8 cellular contexts compared by ENCODE assay signal in genomic region chr14:103715052-103716000, GRCh38. TPM values are rescaled to one million over a fixed set of nuclear protein-coding genes. Genes with fewer than 3 reads are reported as not detected.
DNase-seq lines count a peak whose midpoint lies in the region; ATAC-seq and TF ChIP-seq lines count a peak whose summit lies in the region.

TSS of gene XRCC3 (minus strand) at chr14:103715451. CDS start at chr14:103711087, 4,364 bp downstream.
TSS of gene ZFYVE21 (plus strand) at chr14:103715810. CDS start at chr14:103715842, 32 bp downstream.

- peak within 1 kb of the TSS; percentile 53 for H3K27ac ChIP-seq in endodermal cell (ENCODE audit: low read depth, low read length)
- peak within 1 kb of the TSS; percentile 75 for H3K27ac ChIP-seq in mesendoderm (ENCODE audit: low read depth, low read length)

- peaks cover 52% of the 10 kb centered on the region for H3K4me1 Mint-ChIP-seq in activated CD8-positive, alpha-beta memory T cell treated with anti-CD3 and anti-CD28 coated beads, Interleukin-2, amount 10 ng/mL, durations not matched to agents 7 days and 5 days
- peaks cover 32% of the 10 kb centered on the region for H3K4me1 Mint-ChIP-seq in endodermal cell

- H3K4me1 ChIP-seq in NT2/D1 (ENCODE audit: insufficient read depth, insufficient read length), result peaks cover 14% of the 10 kb centered on the region
- peaks cover 11% of the 10 kb centered on the region for H3K4me1 ChIP-seq in endodermal cell (ENCODE audit: control insufficient read depth, insufficient read depth, low read length)
- peaks cover 3% of the 10 kb centered on the region for H3K4me1 ChIP-seq in mesendoderm (ENCODE audit: control insufficient read depth, low read depth, low read length)

- H2AK5ac ChIP-seq in mesendoderm (ENCODE audit: low read length), result no peak within 1 kb of the TSS

- peak within 1 kb of the TSS; percentile 89 for H3K23ac ChIP-seq in mesendoderm (ENCODE audit: low read length)

- H2BK15ac ChIP-seq in mesendoderm (replicated peaks; ENCODE audit: low read depth), result no peak within 1 kb of the TSS

- no peak within 1 kb of the TSS for H2BK120ac ChIP-seq in mesendoderm (ENCODE audit: low read depth, low read length)

- H3K4me2 ChIP-seq in mesendoderm (ENCODE audit: low read length), result peak within 1 kb of the TSS; percentile 87

- no peaks in the 10 kb centered on the region for H3K9me3 Mint-ChIP-seq in activated CD8-positive, alpha-beta memory T cell treated with anti-CD3 and anti-CD28 coated beads, Interleukin-2, amount 10 ng/mL, durations not matched to agents 7 days and 5 days (ENCODE audit: low read depth)
- H3K9me3 Mint-ChIP-seq in endodermal cell, result no peaks in the 10 kb centered on the region

- no peak within 1 kb of the TSS for H2BK5ac ChIP-seq in mesendoderm (ENCODE audit: low read length)

- H3K27me3 ChIP-seq in NT2/D1 (ENCODE audit: insufficient read depth, insufficient read length) (no peaks in the 10 kb centered on the region), endodermal cell (ENCODE audit: control insufficient read depth, insufficient read depth, low read length, poor library complexity, severe bottlenecking) (no peaks in the 10 kb centered on the region), mesendoderm (ENCODE audit: insufficient read depth, low read length, poor library complexity) (no peaks in the 10 kb centered on the region)

- no peak within 1 kb of the TSS for H4K5ac ChIP-seq in mesendoderm (ENCODE audit: low read length)

- H3K9ac ChIP-seq in NT2/D1 (ENCODE audit: insufficient read length, low read depth) (peak within 1 kb of the TSS; percentile 93), endodermal cell (ENCODE audit: extremely low read depth, low read length, poor library complexity, severe bottlenecking) (peak within 1 kb of the TSS; percentile 80), mesendoderm (ENCODE audit: low read length) (peak within 1 kb of the TSS; percentile 87)

- no peaks in the 10 kb centered on the region for H3K27me3 Mint-ChIP-seq in activated CD8-positive, alpha-beta memory T cell treated with anti-CD3 and anti-CD28 coated beads, Interleukin-2, amount 10 ng/mL, durations not matched to agents 7 days and 5 days
- no peaks in the 10 kb centered on the region for H3K27me3 Mint-ChIP-seq in endodermal cell (ENCODE audit: insufficient read depth)

- no peak within 1 kb of the TSS for H4K8ac ChIP-seq in mesendoderm (ENCODE audit: low read depth, low read length)

- H3K79me2 ChIP-seq in mesendoderm (ENCODE audit: control insufficient read depth, insufficient read depth, low read length), result peaks cover 28% of the 10 kb centered on the region

- TF ChIP-seq CTCF in endodermal cell (conservative IDR thresholded peaks at IDR 0.05), result no peak

- DNase-seq in COR-L47 (lab: John Stamatoyannopoulos, UW), result peak; percentile 100
- peak in 75 of 76 experiments; percentile 58 to 100 (median 99) for DNase-seq in HUDEP-2 (lab: John Stamatoyannopoulos, UW; ENCODE audit: unreplicated experiment in 76 of 76)
- DNase-seq in NT2/D1 (ENCODE audit: low read depth, low spot score), result peak; percentile 95
- DNase-seq in activated CD8-positive, alpha-beta memory T cell treated with anti-CD3 and anti-CD28 coated beads, Interleukin-2, amount 10 ng/mL, durations not matched to agents 7 days and 5 days, result peak; percentile 100
- peak; percentile 100 for DNase-seq in endodermal cell
- peak; percentile 100 for DNase-seq in mesendoderm
- peak; percentile 99 for DNase-seq in stimulated activated CD8-positive, alpha-beta memory T cell treated with anti-CD3 and anti-CD28 coated beads, Interleukin-15, amount 100 ng/mL, for 1 hour (ENCODE audit: low read depth)

- H3K4me3 ChIP-seq in NT2/D1 (ENCODE audit: insufficient read length, low read depth), result peak within 1 kb of the TSS; percentile 76
- H3K4me3 ChIP-seq in endodermal cell (ENCODE audit: low read length), result peak within 1 kb of the TSS; percentile 83
- H3K4me3 ChIP-seq in mesendoderm (ENCODE audit: low read length), result peak within 1 kb of the TSS; percentile 74

- H3K9me3 ChIP-seq in NT2/D1 (ENCODE audit: insufficient read depth, low read length), result no peaks in the 10 kb centered on the region
- H3K9me3 ChIP-seq in endodermal cell (ENCODE audit: control insufficient read depth, low read length), result no peaks in the 10 kb centered on the region

- peak within 1 kb of the TSS; percentile 84 for H3K27ac Mint-ChIP-seq in activated CD8-positive, alpha-beta memory T cell treated with anti-CD3 and anti-CD28 coated beads, Interleukin-2, amount 10 ng/mL, durations not matched to agents 7 days and 5 days
- H3K27ac Mint-ChIP-seq in endodermal cell, result peak within 1 kb of the TSS; percentile 83

- peaks cover 23% of the 10 kb centered on the region for H3K79me1 ChIP-seq in mesendoderm (ENCODE audit: low read length)

- H3K18ac ChIP-seq in mesendoderm (ENCODE audit: low read length), result peak within 1 kb of the TSS; percentile 96

- H3K56ac ChIP-seq in mesendoderm (ENCODE audit: low read length), result peak within 1 kb of the TSS; percentile 95

- peaks cover 45% of the 10 kb centered on the region for H3K36me3 ChIP-seq in NT2/D1 (ENCODE audit: insufficient read depth, insufficient read length, low read length)
- H3K36me3 ChIP-seq in endodermal cell (ENCODE audit: control insufficient read depth, insufficient read depth, low read length), result peaks cover 17% of the 10 kb centered on the region
- H3K36me3 ChIP-seq in mesendoderm (ENCODE audit: control insufficient read depth, insufficient read depth, low read length), result no peaks in the 10 kb centered on the region

- WGBS in endodermal cell (ENCODE audit: insufficient coverage in 1 of 2, insufficient read length in 1 of 2), 2 experiments, result 0% methylated on average over 34 to 121 of the region's 121 CpGs
- no CpG with 5 or more reads among the region's 121 CpGs for WGBS in mesendoderm (ENCODE audit: extremely low coverage, insufficient coverage, low lambda C conversion rate)

- H3K4ac ChIP-seq in mesendoderm (ENCODE audit: low read depth, low read length), result peak within 1 kb of the TSS; percentile 82

- CTCF ChIA-PET in activated CD8-positive, alpha-beta memory T cell treated with anti-CD3 and anti-CD28 coated beads, Interleukin-2, amount 10 ng/mL, durations not matched to agents 7 days and 5 days (lab: Charles Lee), result interaction anchor here (1.0 to 1.2 kb wide), 5 partner anchors 33 to 195 kb away, joined by 3 to 4 read pairs (median 3); no protein-coding TSS in a partner anchor

- H3K36me3 Mint-ChIP-seq in activated CD8-positive, alpha-beta memory T cell treated with anti-CD3 and anti-CD28 coated beads, Interleukin-2, amount 10 ng/mL, durations not matched to agents 7 days and 5 days, result peaks cover 10% of the 10 kb centered on the region
- H3K36me3 Mint-ChIP-seq in endodermal cell (ENCODE audit: low read depth), result peaks cover 15% of the 10 kb centered on the region

- ATAC-seq in GM21381 (IDR thresholded peaks at IDR 0.05; ENCODE audit: unreplicated experiment), result peak; percentile 95
- peak; percentile 95 for ATAC-seq in activated CD8-positive, alpha-beta memory T cell treated with anti-CD3 and anti-CD28 coated beads, Interleukin-2, amount 10 ng/mL, durations not matched to agents 7 days and 5 days

- H3K4me3 Mint-ChIP-seq in activated CD8-positive, alpha-beta memory T cell treated with anti-CD3 and anti-CD28 coated beads, Interleukin-2, amount 10 ng/mL, durations not matched to agents 7 days and 5 days, result peak within 1 kb of the TSS; percentile 89
- peak within 1 kb of the TSS; percentile 71 for H3K4me3 Mint-ChIP-seq in endodermal cell

RNA-seq across cellular contexts. Expression of gene XRCC3, which starts in this region (rescaled TPM):
- total RNA-seq in activated CD8-positive, alpha-beta memory T cell treated with anti-CD3 and anti-CD28 coated beads, Interleukin-2, amount 10 ng/mL, durations not matched to agents 7 days and 5 days, result 10 to 100 TPM; 64.3 to 68.8 TPM
- 10 to 100 TPM; 39.2 to 42.6 TPM for total RNA-seq in endodermal cell
- polyA plus RNA-seq in endodermal cell (2013, experiment 1 of 2), result 22.5 TPM
- polyA plus RNA-seq in endodermal cell (2013, experiment 2 of 2), result 24.3 TPM
- polyA plus RNA-seq in mesendoderm (2013, experiment 1 of 2), result 23.4 TPM
- 23.7 TPM for polyA plus RNA-seq in mesendoderm (2013, experiment 2 of 2)

RNA-seq across cellular contexts. Expression of gene ZFYVE21, which starts in this region (rescaled TPM):
- 10 to 100 TPM; 17.4 to 18.6 TPM for total RNA-seq in activated CD8-positive, alpha-beta memory T cell treated with anti-CD3 and anti-CD28 coated beads, Interleukin-2, amount 10 ng/mL, durations not matched to agents 7 days and 5 days
- total RNA-seq in endodermal cell, result 10 to 100 TPM; 42.5 to 55.6 TPM
- polyA plus RNA-seq in endodermal cell (2013, experiment 1 of 2), result 42.1 TPM
- polyA plus RNA-seq in endodermal cell (2013, experiment 2 of 2), result 40.3 TPM
- polyA plus RNA-seq in mesendoderm (2013, experiment 1 of 2), result 32.3 TPM
- 31.1 TPM for polyA plus RNA-seq in mesendoderm (2013, experiment 2 of 2)

Comparison
In these comparisons a context has a peak if more than half of its experiments do, and no peak if none do; other contexts are left out.
1. Peak in every context shown above with its lines: DNase-seq, ATAC-seq, H3K4me3 ChIP-seq and H3K27ac ChIP-seq.